ENCODE assay signal across 8 cellular contexts in the genomic region with DNA sequence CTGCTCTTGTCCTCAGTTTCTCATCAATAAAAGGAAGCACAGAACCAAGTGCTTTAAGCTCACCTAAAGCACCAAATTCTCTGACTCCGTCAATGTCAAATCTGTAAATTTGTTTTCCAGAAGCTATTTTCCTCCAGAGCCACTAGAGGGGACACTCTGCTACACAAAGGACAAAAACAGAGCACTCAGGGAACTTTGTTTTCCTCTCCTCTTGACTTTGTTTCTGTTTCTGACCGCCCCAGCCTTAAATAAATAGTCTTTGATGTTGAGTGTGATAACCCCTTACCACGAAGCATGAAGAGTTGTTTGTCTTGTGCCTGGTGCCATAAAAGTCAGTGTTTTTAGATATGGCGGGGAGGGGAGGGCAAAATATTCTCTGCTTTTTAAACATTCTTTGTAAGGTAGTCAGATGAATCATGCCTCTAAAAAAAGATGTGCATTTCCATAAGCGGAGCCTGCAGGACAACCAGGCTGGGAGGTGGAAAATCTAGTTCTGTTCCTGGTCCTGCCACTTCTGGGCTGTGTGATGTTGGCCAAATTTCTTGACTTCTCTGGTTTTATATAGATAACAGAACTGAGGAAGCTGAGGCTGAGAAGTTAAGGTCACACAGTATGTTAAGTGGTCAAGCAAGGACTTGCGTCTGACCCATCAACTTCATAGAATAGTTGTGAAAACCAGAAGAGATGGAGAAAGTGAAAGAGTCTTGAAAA. TPM values are rescaled to one million over a fixed set of nuclear protein-coding genes. Genes with fewer than 3 reads are reported as not detected.
DNase-seq lines count a peak whose midpoint lies in the region; ATAC-seq, FAIRE-seq and TF ChIP-seq lines count a peak whose summit lies in the region.

No MANE protein-coding gene starts in this region.

- H2BK120ac ChIP-seq in H1 (replicated peaks; ENCODE audit: low read depth, low read length) (no peak overlapping the region), mesenchymal stem cell (ENCODE audit: low read depth, low read length) (peak overlapping the region; percentile 15)

- no peak for TF ChIP-seq EP300 in H1 (IDR thresholded peaks at IDR 0.05; ENCODE audit: borderline replicate concordance in 1 of 2, low read depth in 2 of 2, low read length in 2 of 2)

- H4K91ac ChIP-seq in H1 (replicated peaks; ENCODE audit: insufficient read length, low read length), result no peak overlapping the region
- no peak overlapping the region for H4K91ac ChIP-seq in mesenchymal stem cell (ENCODE audit: low read length)

- peak; percentile 90 to 97 for TF ChIP-seq RAD21 in H1 (IDR thresholded peaks at IDR 0.05 in 1 of 2, conservative IDR thresholded peaks at IDR 0.05 in 1 of 2; ENCODE audit: low read depth in 2 of 2, low read length in 2 of 2)

- no peak overlapping the region for H3K27ac ChIP-seq in SJCRH30
- no peak overlapping the region for H3K27ac ChIP-seq in H1 (ENCODE audit: low read depth, low read length)
- peak overlapping the region; percentile 45 for H3K27ac ChIP-seq in mesenchymal stem cell (ENCODE audit: low read length, poor library complexity, severe bottlenecking)
- H3K27ac ChIP-seq in uterus, result peak overlapping the region; percentile 68 to 75

- CTCF ChIA-PET in H1 (lab: Charles Lee; ENCODE audit: partially characterized antibody), result interaction anchor here (0.6 to 5.4 kb wide), 47 partner anchors 9 to 300 kb away, joined by 3 to 131 read pairs (median 5); no protein-coding TSS in a partner anchor

- H3K27me3 ChIP-seq in SJCRH30, result no peaks in the 10 kb centered on the region
- no peaks in the 10 kb centered on the region for H3K27me3 ChIP-seq in H1 (replicated peaks in 1 of 4; ENCODE audit: control insufficient read depth in 3 of 4, extremely low read depth in 1 of 4, insufficient read depth in 3 of 4, low read length in 3 of 4)
- no peaks in the 10 kb centered on the region for H3K27me3 ChIP-seq in mesenchymal stem cell (ENCODE audit: control insufficient read depth in 1 of 2, insufficient read depth in 1 of 2, low read length in 2 of 2)
- H3K27me3 ChIP-seq in uterus, result no peaks in the 10 kb centered on the region

- TF ChIP-seq CTCF in H1 (IDR thresholded peaks at IDR 0.05; ENCODE audit: control extremely low read depth in 1 of 3, insufficient read depth in 1 of 3, low read depth in 1 of 3, low read length in 3 of 3) (peak in 2 of 3 experiments; percentile 74 to 87; a peak in 3 of 4 replicates), uterus (IDR thresholded peaks at IDR 0.05) (peak; percentile 86 to 93 (median 87))

- H3K23ac ChIP-seq in H1 (ENCODE audit: insufficient read length) (no peak overlapping the region), mesenchymal stem cell (ENCODE audit: low read length in 2 of 2) (no peak overlapping the region)

- no peak overlapping the region for H2BK15ac ChIP-seq in H1 (ENCODE audit: low read length)
- H2BK15ac ChIP-seq in mesenchymal stem cell (ENCODE audit: low read depth, poor library complexity, severe bottlenecking), result peak overlapping the region; percentile 77

- no peaks in the 10 kb centered on the region for H3K9me3 ChIP-seq in SJCRH30 (replicated peaks)
- no peaks in the 10 kb centered on the region for H3K9me3 ChIP-seq in H1 (ENCODE audit: insufficient read depth in 2 of 2, low read depth in 1 of 2, low read length in 1 of 2)
- H3K9me3 ChIP-seq in mesenchymal stem cell (ENCODE audit: control insufficient read depth, low read length), result peaks cover 10% of the 10 kb centered on the region
- no peaks in the 10 kb centered on the region for H3K9me3 ChIP-seq in uterus

- FAIRE-seq in H1 (lab: Jason Lieb, UNC), result peak; percentile 24

- no peak overlapping the region for H4K5ac ChIP-seq in H1 (ENCODE audit: insufficient read length, low read depth, low read length)

- DNase-seq in DMS 273 treated with DMSO at 0.1 percent for 48 hours (lab: John Stamatoyannopoulos, UW) (peak; percentile 52), SJCRH30 (peak in 1 of 2 experiments; percentile 62), H1 (ENCODE audit: low read depth in 1 of 2, low spot score in 2 of 2) (no peak), mesenchymal stem cell (peak; percentile 90), uterus (peak in 1 of 2 donors; percentile 34), GOT3 (lab: John Stamatoyannopoulos, UW) (no peak)
- DNase-seq in Jurkat, Clone E6-1 (ENCODE audit: low read depth, low spot score), result peak; percentile 37

- H2AFZ ChIP-seq in H1 (ENCODE audit: low read length), result peak overlapping the region; percentile 58; the same call in 1 of the 2 replicates
- H2AFZ ChIP-seq in mesenchymal stem cell (ENCODE audit: low read depth, low read length), result no peak overlapping the region

- ATAC-seq in GM19351 (IDR thresholded peaks at IDR 0.05; ENCODE audit: unreplicated experiment), result peak; percentile 71

- H3K4ac ChIP-seq in H1 (replicated peaks; ENCODE audit: insufficient read length, low read depth, low read length) (no peak overlapping the region), mesenchymal stem cell (ENCODE audit: low read depth in 1 of 2, low read length in 2 of 2) (peak overlapping the region in 1 of 2 experiments; percentile 79)

- H3K79me2 ChIP-seq in H1 (ENCODE audit: control insufficient read depth in 1 of 2, insufficient read depth in 2 of 2, low read length in 2 of 2), result no peaks in the 10 kb centered on the region

- no peak overlapping the region for H2BK20ac ChIP-seq in H1 (ENCODE audit: low read length)

- H3K36me3 ChIP-seq in SJCRH30, result no peaks in the 10 kb centered on the region
- H3K36me3 ChIP-seq in H1 (ENCODE audit: control insufficient read depth in 2 of 4, insufficient read depth in 4 of 4, low read length in 3 of 4), result no peaks in the 10 kb centered on the region
- H3K36me3 ChIP-seq in mesenchymal stem cell (ENCODE audit: control insufficient read depth in 1 of 2, insufficient read depth in 2 of 2, low read depth in 1 of 2, low read length in 2 of 2), result no peaks in the 10 kb centered on the region
- no peaks in the 10 kb centered on the region for H3K36me3 ChIP-seq in uterus

- H3K18ac ChIP-seq in H1 (ENCODE audit: extremely low read depth, low read length) (peak overlapping the region; percentile 4; the same call in 1 of the 2 replicates), mesenchymal stem cell (ENCODE audit: low read depth in 1 of 2, low read length in 2 of 2) (peak overlapping the region; percentile 25 to 48)

- H2BK5ac ChIP-seq in H1 (ENCODE audit: low read depth, low read length) (no peak overlapping the region), mesenchymal stem cell (ENCODE audit: low read depth, low read length, poor library complexity, severe bottlenecking) (peak overlapping the region; percentile 10)

- POLR2A ChIA-PET in H1 (lab: Charles Lee; ENCODE audit: partially characterized antibody), result interaction anchor here (0.7 to 1.3 kb wide), 2 partner anchors 11 to 47 kb away, joined by 3 read pairs; no protein-coding TSS in a partner anchor

- no peaks in the 10 kb centered on the region for H3K23me2 ChIP-seq in H1 (ENCODE audit: low read depth, low read length)

- H2BK12ac ChIP-seq in H1 (ENCODE audit: low read depth, low read length), result no peak overlapping the region
- peak overlapping the region in 1 of 2 experiments; percentile 73 for H2BK12ac ChIP-seq in mesenchymal stem cell (ENCODE audit: low read length in 2 of 2)

- intact Hi-C loops in uterus (cut with DNase I; ENCODE audit: low total_unique reads), result loop anchor here (5.0 kb wide), 1 partner anchor 96 kb away; no protein-coding TSS in a partner anchor

- H4K8ac ChIP-seq in H1 (ENCODE audit: extremely low read depth, insufficient read depth, low read length) (no peak overlapping the region), mesenchymal stem cell (ENCODE audit: low read length) (no peak overlapping the region)

- H3K4me2 ChIP-seq in H1 (ENCODE audit: insufficient read depth in 1 of 2, low read depth in 2 of 2, low read length in 2 of 2) (no peak overlapping the region), mesenchymal stem cell (ENCODE audit: low read length, poor library complexity, severe bottlenecking) (peak overlapping the region; percentile 33)

- 48% methylated on average over 6 of the region's 6 CpGs; no CpG with 5 or more reads in 1 of the 2 experiments for WGBS in H1 (ENCODE audit: extremely low coverage in 1 of 2, insufficient coverage in 1 of 2, insufficient read length in 1 of 2, insufficient replicate concordance in 2 of 2, low coverage in 1 of 2, low lambda C conversion rate in 2 of 2, missing lambda C conversion rate in 1 of 2), 2 experiments
- WGBS in mesenchymal stem cell, result 18% methylated on average over 5 of the region's 6 CpGs

- no peak overlapping the region for H3K14ac ChIP-seq in H1 (ENCODE audit: insufficient read length)
- no peak overlapping the region for H3K14ac ChIP-seq in mesenchymal stem cell (ENCODE audit: low read length in 2 of 2)

- H2AK5ac ChIP-seq in H1 (ENCODE audit: low read depth, low read length) (no peak overlapping the region), mesenchymal stem cell (ENCODE audit: low read length, severe bottlenecking) (no peak overlapping the region)

- H3K4me1 ChIP-seq in SJCRH30 (peaks cover 3% of the 10 kb centered on the region; the same call in 1 of the 2 replicates), H1 (replicated peaks in 1 of 4; ENCODE audit: control insufficient read depth in 3 of 4, insufficient read depth in 4 of 4, low read length in 3 of 4) (no peaks in the 10 kb centered on the region), mesenchymal stem cell (ENCODE audit: control insufficient read depth, insufficient read depth, low read depth, low read length) (no peaks in the 10 kb centered on the region), uterus (peaks cover 0 to 4% of the 10 kb centered on the region in 2 donors)

- H4K20me1 ChIP-seq in H1 (replicated peaks in 1 of 2; ENCODE audit: control insufficient read depth in 1 of 2, insufficient read depth in 2 of 2, low read length in 2 of 2), result no peaks in the 10 kb centered on the region

- H3K79me1 ChIP-seq in H1 (ENCODE audit: low read depth, low read length) (no peaks in the 10 kb centered on the region), mesenchymal stem cell (replicated peaks; ENCODE audit: low read length, poor library complexity, severe bottlenecking) (no peaks in the 10 kb centered on the region)

- TF ChIP-seq POLR2A in H1 (IDR thresholded peaks at IDR 0.05; ENCODE audit: control extremely low read depth in 1 of 2, low read depth in 2 of 2, low read length in 2 of 2), result no peak
- TF ChIP-seq POLR2A in uterus (IDR thresholded peaks at IDR 0.05), result no peak

- H3K4me3 ChIP-seq in Jurkat, Clone E6-1 (ENCODE audit: low read length), result no peak overlapping the region
- H3K4me3 ChIP-seq in SJCRH30 (peak overlapping the region; percentile 23; the same call in 1 of the 2 replicates), H1 (ENCODE audit: extremely low read depth in 1 of 4, insufficient read depth in 2 of 4, low read depth in 3 of 4, low read length in 4 of 4) (no peak overlapping the region), mesenchymal stem cell (ENCODE audit: insufficient read depth in 1 of 2, low read depth in 1 of 2, low read length in 2 of 2) (peak overlapping the region in 1 of 2 experiments; percentile 6), uterus (peak overlapping the region in 1 of 2 donors; percentile 23)

- no peak overlapping the region for H3K56ac ChIP-seq in H1 (replicated peaks; ENCODE audit: insufficient read length, low read depth, low read length)

- H3K9ac ChIP-seq in H1 (replicated peaks in 1 of 4; ENCODE audit: extremely low read depth in 1 of 4, low read depth in 3 of 4, low read length in 3 of 4), result no peak overlapping the region
- peak overlapping the region; percentile 83 for H3K9ac ChIP-seq in mesenchymal stem cell (ENCODE audit: low read length)

RNA-seq across cellular contexts. Expression of a gene that starts 7.3 kb away (rescaled TPM):
- polyA plus RNA-seq in Jurkat, Clone E6-1 (2012; ENCODE audit: insufficient read depth, insufficient read length), result not detected
- total RNA-seq in SJCRH30 (2014; rRNA removed; shearing (Covaris generic)), result 36.1 and 36.4 TPM in 2 replicates
- total RNA-seq in H1 (2021; fragmentation: NEBNext Ultra II Directional; extraction: Animal tissue kit (Norgen Biotek cat#: 25700)), result 9.8 and 10.5 TPM in 2 replicates
- polyA plus RNA-seq in H1 (2011; rRNA removed), result 3.8 and 4.4 TPM in 2 replicates
- 3.2 TPM for polyA plus RNA-seq in H1 (2011; cell fraction: cytosol; rRNA removed)
- 6.4 TPM for polyA plus RNA-seq in H1 (2011; cell fraction: nucleus; rRNA removed)
- 3.5 to 5.7 TPM (median 4.0 TPM) in 4 replicates for polyA plus RNA-seq in H1 (2012, experiment 1 of 2)
- 0.17 TPM for polyA plus RNA-seq in H1 (2012, experiment 2 of 2)
- 7.7 TPM for polyA plus RNA-seq in H1 (2013, experiment 1 of 2)
- 7.0 TPM for polyA plus RNA-seq in H1 (2013, experiment 2 of 2)
- 14.2 and 20.9 TPM in 2 replicates for polyA minus RNA-seq in H1 (2011; rRNA and poly(A)+ RNA removed)
- 9.7 TPM for polyA minus RNA-seq in H1 (2011; cell fraction: cytosol; rRNA and poly(A)+ RNA removed)
- 25.4 TPM for polyA minus RNA-seq in H1 (2011; cell fraction: nucleus; rRNA and poly(A)+ RNA removed)
- 42.0 TPM for polyA plus RNA-seq in mesenchymal stem cell (2013, experiment 1 of 2)
- 39.5 TPM for polyA plus RNA-seq in mesenchymal stem cell (2013, experiment 2 of 2)
- total RNA-seq in uterus, result 100 to 1,000 TPM; 125 to 183 (median 149) TPM

Comparison
In these comparisons a context has a peak if more than half of its experiments do, and no peak if none do; other contexts are left out.
1. DNase-seq: peak in DMS 273 treated with DMSO at 0.1 percent for 48 hours (single experiment), Jurkat, Clone E6-1 (single experiment) and mesenchymal stem cell (single experiment); none in H1 (0 of 2) and GOT3 (single experiment).
2. H3K27ac ChIP-seq: peak in mesenchymal stem cell (single experiment) and uterus (2 of 2); none in SJCRH30 (single experiment) and H1 (single experiment).